In genomic region chr2:15667579-15668556, GRCh38 we compare ENCODE assay signal across 16 cellular contexts.
DNase-seq lines count a peak whose midpoint lies in the region; ATAC-seq, FAIRE-seq and TF ChIP-seq lines count a peak whose summit lies in the region.
"Had no signal": no experiment of that assay in that cellular context is flagged by ENCODE, and none has a peak within 500 bp of the region (broad histone marks: within the 10 kb centered on the region; RNA-seq: fewer than 3 reads in every experiment).

No MANE protein-coding gene starts in this region.

- peak overlapping the region; percentile 41 to 61 for H3K27ac ChIP-seq in kidney (ENCODE audit: low read depth in 2 of 2, low read length in 2 of 2)

- H3K27ac Mint-ChIP-seq in MCF 10A (ENCODE audit: low read depth, unreplicated experiment), result peak overlapping the region; percentile 55
- H3K27ac Mint-ChIP-seq: memory B cell had no signal

- CTCF ChIA-PET in MCF 10A (lab: Yijun Ruan, JAX), result interaction anchor here (0.6 to 1.0 kb wide), 2 partner anchors 24 to 430 kb away, joined by 3 read pairs; no protein-coding TSS in a partner anchor

- no TSS peak for BruUV-seq in MCF 10A (replicated peaks; lab: Mats Ljungman, UMichigan)

- DNase-seq in HT1080 (ENCODE audit: low read depth), result peak; percentile 74
- DNase-seq in MCF 10A (ENCODE audit: unreplicated experiment), result peak; percentile 64
- DNase-seq in kidney, result no peak
- DNase-seq in stromal cell of bone marrow (ENCODE audit: low read depth), result peak; percentile 23
- no peak for DNase-seq in HT-29 (ENCODE audit: low spot score)
- DNase-seq: amniotic stem cell; NCI-H2029; NCI-H526 treated with DMSO at 0.1 percent for 48 hours; occipital lobe; small intestine; stimulated activated naive CD8-positive, alpha-beta T cell treated with anti-CD3 and anti-CD28 coated beads, Interleukin-15, amount 100 ng/mL, for 72 hours had no signal

- no peaks in the 10 kb centered on the region for H3K27me3 Mint-ChIP-seq in MCF 10A (ENCODE audit: insufficient read depth, unreplicated experiment)

- TF ChIP-seq CTCF in MCF 10A (IDR thresholded peaks at IDR 0.05; ENCODE audit: unreplicated experiment) (no peak), kidney (IDR thresholded peaks at IDR 0.05; ENCODE audit: borderline replicate concordance, extremely low read depth, insufficient read depth) (no peak)

- POLR2A ChIA-PET in MCF 10A (lab: Yijun Ruan, JAX), result interaction anchor here (0.8 kb wide), 1 partner anchor 23 kb away, joined by 3 read pairs; no protein-coding TSS in a partner anchor

- FAIRE-seq in kidney (lab: Jason Lieb, UNC), result no peak
- FAIRE-seq: GM12892, small intestine had no signal

- peaks cover 5 to 17% of the 10 kb centered on the region in 2 donors for H3K4me1 ChIP-seq in kidney (ENCODE audit: control insufficient read depth in 1 of 2, insufficient read depth in 1 of 2, low read depth in 1 of 2, low read length in 2 of 2)

- H3K4me3 Mint-ChIP-seq in MCF 10A (ENCODE audit: unreplicated experiment), result no peak overlapping the region
- H3K4me3 Mint-ChIP-seq: memory B cell; stimulated activated naive CD8-positive, alpha-beta T cell treated with anti-CD3 and anti-CD28 coated beads, Interleukin-15, amount 100 ng/mL, for 72 hours had no signal

- no peak overlapping the region for H3K4me3 ChIP-seq in kidney (ENCODE audit: low read length in 2 of 2)

- no peaks in the 10 kb centered on the region for H3K36me3 Mint-ChIP-seq in MCF 10A (ENCODE audit: insufficient read depth, unreplicated experiment)
- H3K36me3 Mint-ChIP-seq: memory B cell had no signal

- ATAC-seq in HG02642 (IDR thresholded peaks at IDR 0.05; ENCODE audit: poor library complexity, unreplicated experiment) (no peak), GM18873 (IDR thresholded peaks at IDR 0.05; ENCODE audit: low FRiP score, unreplicated experiment) (no peak)
- ATAC-seq: Panc1; stimulated activated naive CD8-positive, alpha-beta T cell treated with anti-CD3 and anti-CD28 coated beads, Interleukin-15, amount 100 ng/mL, for 72 hours had no signal

- H3K9ac ChIP-seq in kidney (ENCODE audit: low read length in 2 of 2), result no peak overlapping the region

- H3K4me1 Mint-ChIP-seq in MCF 10A (ENCODE audit: insufficient read depth, unreplicated experiment), result peaks cover 17% of the 10 kb centered on the region
- H3K4me1 Mint-ChIP-seq: memory B cell; stimulated activated naive CD8-positive, alpha-beta T cell treated with anti-CD3 and anti-CD28 coated beads, Interleukin-15, amount 100 ng/mL, for 72 hours had no signal

- no peaks in the 10 kb centered on the region for H3K9me3 ChIP-seq in kidney (ENCODE audit: control insufficient read depth in 1 of 2, low read length in 2 of 2)

- H3K36me3 ChIP-seq in kidney (ENCODE audit: control insufficient read depth in 1 of 2, insufficient read depth in 2 of 2, low read length in 2 of 2), result no peaks in the 10 kb centered on the region

- H3K9me3 Mint-ChIP-seq in MCF 10A (ENCODE audit: unreplicated experiment), result no peaks in the 10 kb centered on the region
- H3K9me3 Mint-ChIP-seq: stimulated activated naive CD8-positive, alpha-beta T cell treated with anti-CD3 and anti-CD28 coated beads, Interleukin-15, amount 100 ng/mL, for 72 hours had no signal

- intact Hi-C loops in MCF 10A (cut with micrococcal nuclease), result no loop called here
- intact Hi-C loops in kidney (cut with DNase I), result no loop called here

Comparison
In these comparisons a context has a peak if more than half of its experiments do, and no peak if none do; other contexts are left out.
1. DNase-seq: peak in HT1080 (single experiment), MCF 10A (single experiment) and stromal cell of bone marrow (single experiment); none in kidney (single experiment) and HT-29 (single experiment).